12 cellular contexts compared by ENCODE assay signal in genomic region chr6:4319992-4320683, GRCh38.
A peak's percentile ranks its signal among the peaks of the same experiment; 100 is the strongest.
DNase-seq lines count a peak whose midpoint lies in the region; ATAC-seq and TF ChIP-seq lines count a peak whose summit lies in the region.
"Had no signal": no experiment of that assay in that cellular context is flagged by ENCODE, and none has a peak within 500 bp of the region (broad histone marks: within the 10 kb centered on the region; RNA-seq: fewer than 3 reads in every experiment).

No MANE protein-coding gene starts in this region.

- H3K27me3 Mint-ChIP-seq in brain, result no peaks in the 10 kb centered on the region

- peaks cover 61% of the 10 kb centered on the region for H3K4me1 Mint-ChIP-seq in brain

- peak; percentile 7 for DNase-seq in SIG-M5 treated with dmso at 0.1 percent for 504 hours (lab: John Stamatoyannopoulos, UW; ENCODE audit: unreplicated experiment)
- DNase-seq in SIG-M5 (lab: John Stamatoyannopoulos, UW), result no peak
- no peak for DNase-seq in left colon
- no peak for DNase-seq in AG20443 (ENCODE audit: low spot score)
- DNase-seq in activated CD8-positive, alpha-beta memory T cell treated with anti-CD3 and anti-CD28 coated beads, Interleukin-2, amount 50 U/mL, for 48 hours, result no peak
- DNase-seq: activated B cell treated with CpG ODN at 0.5 μM for 24 hours, cerebellar nuclear complex, NCI-H1048 had no signal

- intact Hi-C loops in left colon (cut with DNase I, micrococcal nuclease), result no loop called here

- H3K36me3 Mint-ChIP-seq in brain, result no peaks in the 10 kb centered on the region

- ATAC-seq in left colon (peak; percentile 63), GM18511 (IDR thresholded peaks at IDR 0.05; ENCODE audit: unreplicated experiment) (no peak), HG03039 (IDR thresholded peaks at IDR 0.05; ENCODE audit: unreplicated experiment) (no peak)
- ATAC-seq: left lobe of liver had no signal

- peaks cover 0 to 13% (median 8%) of the 10 kb centered on the region in 5 experiments for H3K9me3 Mint-ChIP-seq in brain
- H3K9me3 Mint-ChIP-seq: activated B cell treated with CpG ODN at 0.5 μM for 24 hours had no signal

- no peak overlapping the region for H3K4me3 Mint-ChIP-seq in brain
- H3K4me3 Mint-ChIP-seq: activated B cell treated with CpG ODN at 0.5 μM for 24 hours had no signal

- peak overlapping the region in 3 of 5 experiments; percentile 51 to 86 (median 58) for H3K27ac Mint-ChIP-seq in brain
- H3K27ac Mint-ChIP-seq: activated B cell treated with CpG ODN at 0.5 μM for 24 hours had no signal

- no peak for TF ChIP-seq CTCF in brain (conservative IDR thresholded peaks at IDR 0.05)
